ENCODE assay signal across 29 cellular contexts in genomic region chr3:88640581-88640980, GRCh38.
"Had no signal": no experiment of that assay in that cellular context is flagged by ENCODE, and none has a peak within 500 bp of the region (broad histone marks: within the 10 kb centered on the region; RNA-seq: fewer than 3 reads in every experiment).

No MANE protein-coding gene starts in this region.

- H3K27ac ChIP-seq: left lung, lower lobe of right lung, neural progenitor cell, neutrophil, ovary, right atrium auricular region, right lobe of liver, tibial nerve, uterus had no signal

- H3K9me3 ChIP-seq: lower lobe of right lung, neutrophil, ovary, right lobe of liver, uterus had no signal

- H3K4me3 Mint-ChIP-seq: immature natural killer cell; naive thymus-derived CD8-positive, alpha-beta T cell; nephron; neural progenitor cell; stimulated activated memory B cell treated with anti-CD40 and anti-IgM and Interleukin-4, amounts not matched to agents 10 μg/mL and 1 μg/mL and 100 μg/mL, for 72 hours; stimulated activated naive CD8-positive, alpha-beta T cell treated with anti-CD3 and anti-CD28 coated beads, Interleukin-15, amount 100 ng/mL, for 72 hours; type B pancreatic cell had no signal

- H3K9ac ChIP-seq: neural progenitor cell had no signal

- H3K36me3 Mint-ChIP-seq: naive thymus-derived CD8-positive, alpha-beta T cell; neural progenitor cell; stimulated activated memory B cell treated with anti-CD40 and anti-IgM and Interleukin-4, amounts not matched to agents 10 μg/mL and 1 μg/mL and 100 μg/mL, for 72 hours; type B pancreatic cell had no signal

- H3K4me2 ChIP-seq: neural progenitor cell, smooth muscle cell had no signal

- DNase-seq: hypothalamus; immature natural killer cell; kidney; left colon; left lung; lower lobe of right lung; mesenchymal stem cell; naive thymus-derived CD8-positive, alpha-beta T cell; occipital lobe; ovary; right lobe of liver; stimulated activated CD4-positive, alpha-beta T cell treated with anti-CD3 and anti-CD28 coated beads, Interleukin-1b, Interleukin-23, amount 100 ng/mL, for 48 hours; stimulated activated CD4-positive, alpha-beta T cell treated with anti-CD3 and anti-CD28 coated beads, Interleukin-2, amount 100 ng/mL, for 48 hours; stimulated activated CD4-positive, alpha-beta T cell treated with anti-CD3 and anti-CD28 coated beads, Interleukin-4, amount 100 ng/mL, for 4 hours; stimulated activated CD8-positive, alpha-beta memory T cell treated with anti-CD3 and anti-CD28 coated beads, Interleukin-4, amount 100 ng/mL, for 48 hours; stimulated activated naive CD4-positive, alpha-beta T cell treated with Interleukin-2 at 50 U/mL for 16 hours; stimulated activated naive CD8-positive, alpha-beta T cell treated with anti-CD3 and anti-CD28 coated beads, Interleukin-15, amount 100 ng/mL, for 72 hours; substantia nigra; uterus had no signal

- H3K4me3 ChIP-seq: left lung, lower lobe of right lung, neural progenitor cell, ovary, right atrium auricular region, right lobe of liver, smooth muscle cell, tibial nerve, uterus had no signal

- H3K4me1 Mint-ChIP-seq: immature natural killer cell; naive thymus-derived CD8-positive, alpha-beta T cell; nephron; stimulated activated memory B cell treated with anti-CD40 and anti-IgM and Interleukin-4, amounts not matched to agents 10 μg/mL and 1 μg/mL and 100 μg/mL, for 72 hours; stimulated activated naive CD8-positive, alpha-beta T cell treated with anti-CD3 and anti-CD28 coated beads, Interleukin-15, amount 100 ng/mL, for 72 hours had no signal

- H2AFZ ChIP-seq: neural progenitor cell had no signal

- H3K36me3 ChIP-seq: left lung, lower lobe of right lung, neural progenitor cell, neutrophil, ovary, right atrium auricular region, right lobe of liver, tibial nerve, uterus had no signal

- H3K27me3 Mint-ChIP-seq: naive thymus-derived CD8-positive, alpha-beta T cell; progenitor cell of endocrine pancreas; stimulated activated memory B cell treated with anti-CD40 and anti-IgM and Interleukin-4, amounts not matched to agents 10 μg/mL and 1 μg/mL and 100 μg/mL, for 72 hours; stimulated activated naive CD8-positive, alpha-beta T cell treated with anti-CD3 and anti-CD28 coated beads, Interleukin-15, amount 100 ng/mL, for 72 hours; type B pancreatic cell had no signal

- H3K4me1 ChIP-seq: left lung, lower lobe of right lung, right atrium auricular region, right lobe of liver, tibial nerve, uterus had no signal

- H3K27ac Mint-ChIP-seq: immature natural killer cell; naive thymus-derived CD8-positive, alpha-beta T cell; nephron; neural progenitor cell; progenitor cell of endocrine pancreas; stimulated activated memory B cell treated with anti-CD40 and anti-IgM and Interleukin-4, amounts not matched to agents 10 μg/mL and 1 μg/mL and 100 μg/mL, for 72 hours; type B pancreatic cell had no signal

- FAIRE-seq: islet of Langerhans, kidney had no signal

- H3K27me3 ChIP-seq: left lung, neural progenitor cell, neutrophil, ovary, right atrium auricular region, right lobe of liver, tibial nerve, uterus had no signal

- H3K9me3 Mint-ChIP-seq: type B pancreatic cell had no signal
